14 cellular contexts compared by ENCODE assay signal in the genomic region with DNA sequence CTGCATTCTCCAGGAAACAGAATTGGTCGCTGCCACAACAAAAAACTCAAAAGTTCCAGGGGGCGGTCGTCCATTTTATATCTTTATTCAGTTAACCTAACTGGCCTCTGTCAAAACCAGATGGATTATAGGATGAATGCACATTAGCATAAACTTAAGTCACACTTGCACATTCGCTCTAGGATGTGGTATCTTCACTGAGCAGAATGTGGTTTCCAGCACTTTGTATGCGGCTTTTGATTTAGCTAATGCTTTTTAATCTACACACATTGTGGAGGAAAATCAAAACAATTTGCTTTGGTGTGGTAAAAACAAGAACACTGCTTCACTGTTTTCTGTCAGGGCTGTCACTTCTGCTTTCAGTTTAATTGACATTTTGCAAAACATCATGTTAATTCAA. TPM values are rescaled to one million over a fixed set of nuclear protein-coding genes. Genes with fewer than 3 reads are reported as not detected.
DNase-seq lines count a peak whose midpoint lies in the region; FAIRE-seq and TF ChIP-seq lines count a peak whose summit lies in the region.
"Had no signal": no experiment of that assay in that cellular context is flagged by ENCODE, and none has a peak within 500 bp of the region (broad histone marks: within the 10 kb centered on the region; RNA-seq: fewer than 3 reads in every experiment).

No MANE protein-coding gene starts in this region.

- no peaks in the 10 kb centered on the region for H3K9me3 Mint-ChIP-seq in activated CD4-positive, alpha-beta memory T cell treated with anti-CD3 and anti-CD28 coated beads, Interleukin-2, amount 10 ng/mL, durations not matched to agents 7 days and 5 days
- H3K9me3 Mint-ChIP-seq in immature natural killer cell = peaks cover 0 to under 1% (median 0%) of the 10 kb centered on the region in 6 donors

- POLR2A ChIA-PET in activated CD4-positive, alpha-beta memory T cell treated with anti-CD3 and anti-CD28 coated beads, Interleukin-2, amount 10 ng/mL, durations not matched to agents 7 days and 5 days (lab: Charles Lee) = interaction anchor here (1.7 kb wide), 1 partner anchor 189 kb away, joined by 6 read pairs; a partner anchor contains a TSS

- no peak overlapping the region for H3K4me3 ChIP-seq in WERI-Rb-1 (ENCODE audit: low read depth, low read length)
- H3K4me3 ChIP-seq: body of pancreas, hepatocyte had no signal

- DNase-seq in activated CD4-positive, alpha-beta T cell treated with anti-CD3 and anti-CD28 coated beads for 48 hours = peak; percentile 36
- no peak for DNase-seq in activated CD4-positive, alpha-beta T cell treated with anti-CD3 and anti-CD28 coated beads for 4 hours
- DNase-seq in GM12891 (ENCODE audit: insufficient read length, low spot score) = no peak
- DNase-seq in activated CD4-positive, alpha-beta memory T cell treated with anti-CD3 and anti-CD28 coated beads, Interleukin-2, amount 10 ng/mL, durations not matched to agents 7 days and 5 days = peak; percentile 55
- peak; percentile 60 to 79 (median 78) for DNase-seq in immature natural killer cell
- no peak for DNase-seq in NCI-H82 treated with DMSO at 0.1 percent for 48 hours (lab: John Stamatoyannopoulos, UW; ENCODE audit: unreplicated experiment)
- no peak for DNase-seq in WERI-Rb-1
- DNase-seq in NK-92 treated with Interleukin-12 subunit alpha and Interleukin-12 subunit beta, amount 100 ng/mL, for 24 hours (lab: John Stamatoyannopoulos, UW) = no peak
- DNase-seq: activated T-cell treated with anti-CD3 and anti-CD28 coated beads, Interleukin-2, amount 50 U/mL, for 48 hours; body of pancreas; EL; SHP77 had no signal

- CTCF ChIA-PET in activated CD4-positive, alpha-beta memory T cell treated with anti-CD3 and anti-CD28 coated beads, Interleukin-2, amount 10 ng/mL, durations not matched to agents 7 days and 5 days (lab: Charles Lee) = no interaction called here

- no peak for FAIRE-seq in GM12891 (lab: Jason Lieb, UNC)

- H3K27ac ChIP-seq in WERI-Rb-1 = no peak overlapping the region
- H3K27ac ChIP-seq: body of pancreas, hepatocyte had no signal

- no peaks in the 10 kb centered on the region for H3K36me3 ChIP-seq in WERI-Rb-1

- no peak overlapping the region for H3K4me3 Mint-ChIP-seq in activated CD4-positive, alpha-beta memory T cell treated with anti-CD3 and anti-CD28 coated beads, Interleukin-2, amount 10 ng/mL, durations not matched to agents 7 days and 5 days
- peak overlapping the region; percentile 3 to 57 (median 47) for H3K4me3 Mint-ChIP-seq in immature natural killer cell

- no peak overlapping the region for H3K27ac Mint-ChIP-seq in activated CD4-positive, alpha-beta memory T cell treated with anti-CD3 and anti-CD28 coated beads, Interleukin-2, amount 10 ng/mL, durations not matched to agents 7 days and 5 days
- peak overlapping the region in 1 of 6 donors; percentile 15 for H3K27ac Mint-ChIP-seq in immature natural killer cell

- H3K27me3 ChIP-seq in WERI-Rb-1 (ENCODE audit: insufficient read depth, low read depth, severe bottlenecking) = no peaks in the 10 kb centered on the region
- H3K27me3 ChIP-seq: body of pancreas, hepatocyte had no signal

- H3K36me3 Mint-ChIP-seq in activated CD4-positive, alpha-beta memory T cell treated with anti-CD3 and anti-CD28 coated beads, Interleukin-2, amount 10 ng/mL, durations not matched to agents 7 days and 5 days (ENCODE audit: low read depth) = peaks cover 4% of the 10 kb centered on the region
- peaks cover 0 to 18% (median 5%) of the 10 kb centered on the region in 3 donors for H3K36me3 Mint-ChIP-seq in immature natural killer cell

- no peak for TF ChIP-seq POLR2A in GM12891 (IDR thresholded peaks at IDR 0.05; ENCODE audit: low read depth, low read length)

- H3K4me1 Mint-ChIP-seq in activated CD4-positive, alpha-beta memory T cell treated with anti-CD3 and anti-CD28 coated beads, Interleukin-2, amount 10 ng/mL, durations not matched to agents 7 days and 5 days = peaks cover 18% of the 10 kb centered on the region
- peaks cover 20 to 30% of the 10 kb centered on the region in 2 donors for H3K4me1 Mint-ChIP-seq in immature natural killer cell

- TF ChIP-seq CTCF in WERI-Rb-1 (IDR thresholded peaks at IDR 0.05; ENCODE audit: low read depth, low read length) = no peak

- no peaks in the 10 kb centered on the region for H3K9me3 ChIP-seq in WERI-Rb-1 (ENCODE audit: severe bottlenecking)
- H3K9me3 ChIP-seq: body of pancreas had no signal

- peaks cover 33% of the 10 kb centered on the region for H3K27me3 Mint-ChIP-seq in activated CD4-positive, alpha-beta memory T cell treated with anti-CD3 and anti-CD28 coated beads, Interleukin-2, amount 10 ng/mL, durations not matched to agents 7 days and 5 days
- H3K27me3 Mint-ChIP-seq in immature natural killer cell (ENCODE audit: low read depth in 3 of 3) = peaks cover 16 to 35% (median 30%) of the 10 kb centered on the region in 3 donors

TF ChIP-seq in GM12891, 5 proteins besides CTCF, POLR2A, EP300 and RAD21:
- TF ChIP-seq SPI1 (IDR thresholded peaks at IDR 0.05; ENCODE audit: low read depth, low read length) (peak; percentile 45; the same call in 1 of the 2 replicates), POU2F2 (IDR thresholded peaks at IDR 0.05; ENCODE audit: low read depth, low read length) (no peak), POLR2AphosphoS5 (IDR thresholded peaks at IDR 0.05; ENCODE audit: low read depth, low read length) (no peak)

RNA-seq across cellular contexts. Expression of a gene that starts 4.5 kb away (rescaled TPM):
- polyA plus RNA-seq in GM12891 (2012; ENCODE audit: low read depth, missing spikeins) = not detected
- under 1 TPM; 0.25 to 0.73 TPM for total RNA-seq in activated CD4-positive, alpha-beta memory T cell treated with anti-CD3 and anti-CD28 coated beads, Interleukin-2, amount 10 ng/mL, durations not matched to agents 7 days and 5 days
- polyA plus RNA-seq in immature natural killer cell = not detected
- total RNA-seq: A172 had no signal
- polyA plus RNA-seq: hepatocyte had no signal

RNA-seq across cellular contexts. Expression of a gene that starts 15.9 kb away (rescaled TPM):
- polyA plus RNA-seq in GM12891 (2012; ENCODE audit: low read depth, missing spikeins) = not detected
- under 1 TPM; 0.50 to 0.78 TPM for total RNA-seq in activated CD4-positive, alpha-beta memory T cell treated with anti-CD3 and anti-CD28 coated beads, Interleukin-2, amount 10 ng/mL, durations not matched to agents 7 days and 5 days
- polyA plus RNA-seq in immature natural killer cell = under 1 TPM in 1 of 3 donors, not detected in 2; 0.17 TPM

RNA-seq across cellular contexts. Expression of a gene that starts 40.2 kb away (rescaled TPM):
- 0.12 TPM for polyA plus RNA-seq in GM12891 (2012; ENCODE audit: low read depth, missing spikeins)
- 1 to 10 TPM; 1.1 to 1.3 TPM for total RNA-seq in activated CD4-positive, alpha-beta memory T cell treated with anti-CD3 and anti-CD28 coated beads, Interleukin-2, amount 10 ng/mL, durations not matched to agents 7 days and 5 days
- polyA plus RNA-seq in immature natural killer cell = not detected

RNA-seq across cellular contexts. Expression of a gene that starts 43.2 kb away (rescaled TPM):
- polyA plus RNA-seq in GM12891 (2012; ENCODE audit: low read depth, missing spikeins) = 0.83 TPM
- total RNA-seq in activated CD4-positive, alpha-beta memory T cell treated with anti-CD3 and anti-CD28 coated beads, Interleukin-2, amount 10 ng/mL, durations not matched to agents 7 days and 5 days = 1 to 10 TPM; 1.2 to 1.3 TPM
- 1 to 10 TPM in 1 of 3 donors, under 1 TPM in 1, not detected in 1; 0.81 to 1.0 TPM for polyA plus RNA-seq in immature natural killer cell

RNA-seq across cellular contexts. Expression of a gene that starts 49.0 kb away (rescaled TPM):
- 0.18 TPM for polyA plus RNA-seq in GM12891 (2012; ENCODE audit: low read depth, missing spikeins)
- total RNA-seq in activated CD4-positive, alpha-beta memory T cell treated with anti-CD3 and anti-CD28 coated beads, Interleukin-2, amount 10 ng/mL, durations not matched to agents 7 days and 5 days = 1 to 10 TPM; 1.7 to 1.9 TPM
- polyA plus RNA-seq in immature natural killer cell = not detected
- polyA plus RNA-seq: hepatocyte had no signal

Comparison
In these comparisons a context has a peak if more than half of its experiments do, and no peak if none do; other contexts are left out.
1. DNase-seq: peak in activated CD4-positive, alpha-beta T cell treated with anti-CD3 and anti-CD28 coated beads for 48 hours (single experiment), activated CD4-positive, alpha-beta memory T cell treated with anti-CD3 and anti-CD28 coated beads, Interleukin-2, amount 10 ng/mL, durations not matched to agents 7 days and 5 days (single experiment) and immature natural killer cell (3 of 3); none in activated CD4-positive, alpha-beta T cell treated with anti-CD3 and anti-CD28 coated beads for 4 hours (0 of 2), GM12891 (single experiment), NCI-H82 treated with DMSO at 0.1 percent for 48 hours (single experiment), WERI-Rb-1 (single experiment) and NK-92 treated with Interleukin-12 subunit alpha and Interleukin-12 subunit beta, amount 100 ng/mL, for 24 hours (single experiment).